ENCODE assay signal across 9 cellular contexts in the genomic region with DNA sequence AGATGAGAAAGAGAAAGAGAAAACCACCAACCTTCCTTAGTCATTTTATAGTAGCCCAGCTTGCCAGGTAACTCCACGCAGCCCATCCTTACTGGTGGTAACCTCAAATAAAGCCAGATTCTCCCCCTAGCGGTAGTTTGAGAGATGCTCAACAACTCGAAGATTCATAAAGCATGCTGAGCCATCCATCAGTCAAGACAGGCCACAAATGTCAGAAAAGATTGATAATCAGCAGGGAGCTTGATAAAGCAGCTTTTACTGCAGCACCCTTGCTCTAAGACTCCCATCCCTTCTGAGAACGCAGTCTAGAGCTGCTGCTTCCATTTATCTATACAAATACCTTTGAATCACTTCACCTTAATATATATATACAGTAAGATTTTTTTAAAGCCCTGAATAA.
DNase-seq lines count a peak whose midpoint lies in the region; ATAC-seq and TF ChIP-seq lines count a peak whose summit lies in the region.
"Had no signal": no experiment of that assay in that cellular context is flagged by ENCODE, and none has a peak within 500 bp of the region (broad histone marks: within the 10 kb centered on the region; RNA-seq: fewer than 3 reads in every experiment).

No MANE protein-coding gene starts in this region.

- no peak for TF ChIP-seq EP300 in SK-N-SH (IDR thresholded peaks at IDR 0.05; ENCODE audit: borderline replicate concordance in 1 of 2, low read depth in 1 of 2, low read length in 1 of 2)

- no peaks in the 10 kb centered on the region for H3K79me2 ChIP-seq in MM.1S (ENCODE audit: low read length)
- no peaks in the 10 kb centered on the region for H3K79me2 ChIP-seq in SK-N-SH (ENCODE audit: insufficient read depth)

- H3F3A ChIP-seq in MM.1S (ENCODE audit: insufficient read depth, low read length) (no peaks in the 10 kb centered on the region), SK-N-SH (replicated peaks; ENCODE audit: insufficient read depth) (peaks cover 5% of the 10 kb centered on the region)

- H3K9me3 ChIP-seq in MM.1S (replicated peaks; ENCODE audit: insufficient read depth, low read length) (no peaks in the 10 kb centered on the region), SK-N-SH (peaks cover 4% of the 10 kb centered on the region; the same call in 1 of the 2 replicates)

- H3K9me2 ChIP-seq in MM.1S (replicated peaks; ENCODE audit: insufficient read depth, low read length) = no peaks in the 10 kb centered on the region
- no peaks in the 10 kb centered on the region for H3K9me2 ChIP-seq in SK-N-SH

- H3K27ac ChIP-seq in MM.1S (ENCODE audit: low read length) (no peak overlapping the region), SK-N-SH (ENCODE audit: low read depth in 2 of 2, low read length in 1 of 2) (peak overlapping the region in 1 of 2 experiments; percentile 1; a peak in 1 of 4 replicates), foreskin keratinocyte (no peak overlapping the region)

- peak; percentile 41 for TF ChIP-seq CTCF in MM.1S (IDR thresholded peaks at IDR 0.05; ENCODE audit: low read length)
- peak; percentile 72 for TF ChIP-seq CTCF in SK-N-SH (IDR thresholded peaks at IDR 0.05)
- TF ChIP-seq CTCF in foreskin keratinocyte (conservative IDR thresholded peaks at IDR 0.05) = peak; percentile 80
- TF ChIP-seq CTCF in progenitor cell of endocrine pancreas (IDR thresholded peaks at IDR 0.05; ENCODE audit: unreplicated experiment) = peak; percentile 71

- no peaks in the 10 kb centered on the region for H3K36me3 Mint-ChIP-seq in progenitor cell of endocrine pancreas (ENCODE audit: insufficient read depth)
- H3K36me3 Mint-ChIP-seq: naive B cell had no signal

- no peaks in the 10 kb centered on the region for H3K4me1 ChIP-seq in MM.1S (ENCODE audit: low read length)
- H3K4me1 ChIP-seq in SK-N-SH (ENCODE audit: control insufficient read depth in 1 of 2, insufficient read depth in 2 of 2, low read depth in 1 of 2, low read length in 1 of 2) = no peaks in the 10 kb centered on the region
- no peaks in the 10 kb centered on the region for H3K4me1 ChIP-seq in foreskin keratinocyte

- peaks cover 3% of the 10 kb centered on the region for H3K9me3 Mint-ChIP-seq in progenitor cell of endocrine pancreas (ENCODE audit: low read depth)

- peaks cover 2% of the 10 kb centered on the region for H3K27me3 Mint-ChIP-seq in progenitor cell of endocrine pancreas

- no peak overlapping the region for H3K4me3 Mint-ChIP-seq in progenitor cell of endocrine pancreas (ENCODE audit: low read depth)
- H3K4me3 Mint-ChIP-seq: naive B cell had no signal

- H3K27me3 ChIP-seq in MM.1S (replicated peaks; ENCODE audit: insufficient read depth, low read length) = no peaks in the 10 kb centered on the region
- H3K27me3 ChIP-seq in SK-N-SH (ENCODE audit: insufficient read depth) = no peaks in the 10 kb centered on the region
- H3K27me3 ChIP-seq in foreskin keratinocyte = no peaks in the 10 kb centered on the region

- H4K20me1 ChIP-seq in MM.1S (ENCODE audit: insufficient read depth, low read length) (no peaks in the 10 kb centered on the region), SK-N-SH (ENCODE audit: insufficient read depth) (no peaks in the 10 kb centered on the region)

- WGBS in SK-N-SH (ENCODE audit: low lambda C conversion rate) = 1% methylated on average over 4 of the region's 4 CpGs

- H2AFZ ChIP-seq in MM.1S (ENCODE audit: low read length) = no peak overlapping the region
- no peak overlapping the region for H2AFZ ChIP-seq in SK-N-SH (ENCODE audit: low read depth)

- no peaks in the 10 kb centered on the region for H3K4me1 Mint-ChIP-seq in progenitor cell of endocrine pancreas (ENCODE audit: low read depth)
- H3K4me1 Mint-ChIP-seq: naive B cell had no signal

- POLR2A ChIA-PET in SK-N-SH (lab: Yijun Ruan, JAX) = no interaction called here

- H3K36me3 ChIP-seq in MM.1S (replicated peaks; ENCODE audit: insufficient read depth, low read length) (no peaks in the 10 kb centered on the region), SK-N-SH (replicated peaks in 1 of 2; ENCODE audit: control insufficient read depth in 1 of 2, insufficient read depth in 2 of 2, low read length in 1 of 2) (no peaks in the 10 kb centered on the region)

- peak; percentile 82 for ATAC-seq in GM19351 (IDR thresholded peaks at IDR 0.05; ENCODE audit: unreplicated experiment)
- ATAC-seq in foreskin keratinocyte = peak; percentile 96
- ATAC-seq in GM21786 (IDR thresholded peaks at IDR 0.05; ENCODE audit: unreplicated experiment) = no peak

- H3K4me3 ChIP-seq in MM.1S (ENCODE audit: low read length) (no peak overlapping the region), SK-N-SH (ENCODE audit: low read depth in 2 of 2, low read length in 1 of 2) (no peak overlapping the region)

- CTCF ChIA-PET in SK-N-SH (lab: Yijun Ruan, JAX) = interaction anchor here (0.5 to 1.9 kb wide), 22 partner anchors 8 to 994 kb away, joined by 3 to 10 read pairs (median 4); no protein-coding TSS in a partner anchor

- no peak overlapping the region for H3K9ac ChIP-seq in MM.1S (ENCODE audit: low read length)
- H3K9ac ChIP-seq in SK-N-SH = no peak overlapping the region

- DNase-seq in D341Med (ENCODE audit: low spot score) (peak; percentile 45), MM.1S (peak; percentile 32), SK-N-SH (peak; percentile 43), foreskin keratinocyte (peak; percentile 70 to 82), progenitor cell of endocrine pancreas (ENCODE audit: low spot score, unreplicated experiment) (peak; percentile 11), GF-D8 (lab: John Stamatoyannopoulos, UW) (no peak)
- DNase-seq: naive B cell had no signal

- H3K4me2 ChIP-seq in MM.1S (ENCODE audit: low read depth, low read length) (no peak overlapping the region), SK-N-SH (no peak overlapping the region)

- H3K27ac Mint-ChIP-seq in progenitor cell of endocrine pancreas = no peak overlapping the region

- peak; percentile 66 for TF ChIP-seq RAD21 in SK-N-SH (IDR thresholded peaks at IDR 0.05; ENCODE audit: low read length)

TF ChIP-seq in SK-N-SH, 30 proteins besides CTCF, POLR2A, EP300 and RAD21 (continues in another document):
- no peak for TF ChIP-seq GATA2 (CRISPR knock-in tag; IDR thresholded peaks at IDR 0.05)
- TF ChIP-seq TCF12 (IDR thresholded peaks at IDR 0.05) = no peak
- TF ChIP-seq SMC3 (IDR thresholded peaks at IDR 0.05; ENCODE audit: low read depth, low read length) = peak; percentile 59
- no peak for TF ChIP-seq NRF1 (IDR thresholded peaks at IDR 0.05; ENCODE audit: low read depth, low read length)
- TF ChIP-seq, protein P1, sequence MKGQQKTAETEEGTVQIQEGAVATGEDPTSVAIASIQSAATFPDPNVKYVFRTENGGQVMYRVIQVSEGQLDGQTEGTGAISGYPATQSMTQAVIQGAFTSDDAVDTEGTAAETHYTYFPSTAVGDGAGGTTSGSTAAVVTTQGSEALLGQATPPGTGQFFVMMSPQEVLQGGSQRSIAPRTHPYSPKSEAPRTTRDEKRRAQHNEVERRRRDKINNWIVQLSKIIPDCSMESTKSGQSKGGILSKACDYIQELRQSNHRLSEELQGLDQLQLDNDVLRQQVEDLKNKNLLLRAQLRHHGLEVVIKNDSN (IDR thresholded peaks at IDR 0.05; ENCODE audit: borderline replicate concordance, low read depth) = no peak
- TF ChIP-seq MXI1 (IDR thresholded peaks at IDR 0.05; ENCODE audit: low read depth, low read length) = no peak
- no peak for TF ChIP-seq IRF3 (IDR thresholded peaks at IDR 0.05; ENCODE audit: low read depth, low read length)
- no peak for TF ChIP-seq JUND (IDR thresholded peaks at IDR 0.05)
- TF ChIP-seq YY1 (IDR thresholded peaks at IDR 0.05; ENCODE audit: low read depth) = no peak
- TF ChIP-seq NFIC (IDR thresholded peaks at IDR 0.05; ENCODE audit: borderline replicate concordance) = no peak
- no peak for TF ChIP-seq RFX5 (IDR thresholded peaks at IDR 0.05; ENCODE audit: low read length)
- TF ChIP-seq SIN3A (IDR thresholded peaks at IDR 0.05; ENCODE audit: borderline replicate concordance, low read depth, low read length) = no peak
- no peak for TF ChIP-seq FOXJ3 (CRISPR knock-in tag; IDR thresholded peaks at IDR 0.05)
- TF ChIP-seq PBX3 (IDR thresholded peaks at IDR 0.05) = peak; percentile 79
